Comparison of ENCODE assay signal across 1 cellular context in the genomic region with DNA sequence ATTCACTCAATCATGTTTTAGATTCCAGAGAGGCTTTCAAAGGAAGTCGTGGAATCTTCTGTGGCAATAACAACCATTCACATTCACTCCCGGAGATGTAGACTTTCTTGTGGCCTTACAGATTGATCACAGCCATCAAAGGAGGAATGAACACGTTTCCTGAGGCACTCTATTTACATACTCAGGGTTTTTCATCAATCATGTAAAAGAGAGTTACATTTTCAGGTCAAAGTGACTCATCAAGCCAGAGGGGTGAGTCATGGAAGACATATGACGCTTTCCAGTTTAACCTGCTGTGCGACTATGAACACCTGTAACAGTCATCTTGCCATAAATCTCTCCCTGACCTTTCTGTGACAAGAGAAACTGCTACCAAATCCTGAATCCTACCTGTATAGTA.
TF ChIP-seq lines count a peak whose summit lies in the region.

No MANE protein-coding gene starts in this region.

TF ChIP-seq in HEK293, 187 proteins besides CTCF, POLR2A, EP300 and RAD21 (continued from another document):
- TF ChIP-seq, protein P1, sequence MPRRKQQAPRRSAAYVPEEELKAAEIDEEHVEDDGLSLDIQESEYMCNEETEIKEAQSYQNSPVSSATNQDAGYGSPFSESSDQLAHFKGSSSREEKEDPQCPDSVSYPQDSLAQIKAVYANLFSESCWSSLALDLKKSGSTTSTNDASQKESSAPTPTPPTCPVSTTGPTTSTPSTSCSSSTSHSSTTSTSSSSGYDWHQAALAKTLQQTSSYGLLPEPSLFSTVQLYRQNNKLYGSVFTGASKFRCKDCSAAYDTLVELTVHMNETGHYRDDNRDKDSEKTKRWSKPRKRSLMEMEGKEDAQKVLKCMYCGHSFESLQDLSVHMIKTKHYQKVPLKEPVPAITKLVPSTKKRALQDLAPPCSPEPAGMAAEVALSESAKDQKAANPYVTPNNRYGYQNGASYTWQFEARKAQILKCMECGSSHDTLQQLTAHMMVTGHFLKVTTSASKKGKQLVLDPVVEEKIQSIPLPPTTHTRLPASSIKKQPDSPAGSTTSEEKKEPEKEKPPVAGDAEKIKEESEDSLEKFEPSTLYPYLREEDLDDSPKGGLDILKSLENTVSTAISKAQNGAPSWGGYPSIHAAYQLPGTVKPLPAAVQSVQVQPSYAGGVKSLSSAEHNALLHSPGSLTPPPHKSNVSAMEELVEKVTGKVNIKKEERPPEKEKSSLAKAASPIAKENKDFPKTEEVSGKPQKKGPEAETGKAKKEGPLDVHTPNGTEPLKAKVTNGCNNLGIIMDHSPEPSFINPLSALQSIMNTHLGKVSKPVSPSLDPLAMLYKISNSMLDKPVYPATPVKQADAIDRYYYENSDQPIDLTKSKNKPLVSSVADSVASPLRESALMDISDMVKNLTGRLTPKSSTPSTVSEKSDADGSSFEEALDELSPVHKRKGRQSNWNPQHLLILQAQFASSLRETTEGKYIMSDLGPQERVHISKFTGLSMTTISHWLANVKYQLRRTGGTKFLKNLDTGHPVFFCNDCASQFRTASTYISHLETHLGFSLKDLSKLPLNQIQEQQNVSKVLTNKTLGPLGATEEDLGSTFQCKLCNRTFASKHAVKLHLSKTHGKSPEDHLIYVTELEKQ (tag by site-specific recombination; IDR thresholded peaks at IDR 0.05; ENCODE audit: borderline replicate concordance) = no peak; the same call in 1 of the 2 replicates
- no peak for TF ChIP-seq ZSCAN30 (tag by site-specific recombination; IDR thresholded peaks at IDR 0.05)
- no peak for TF ChIP-seq ZNF623 (tag by site-specific recombination; IDR thresholded peaks at IDR 0.05)
- TF ChIP-seq ZNF624 (tag by site-specific recombination; IDR thresholded peaks at IDR 0.05) = no peak
- no peak for TF ChIP-seq SETDB1 (IDR thresholded peaks at IDR 0.05; ENCODE audit: insufficient read length, low read length)
- no peak for TF ChIP-seq ZNF174 (tag by site-specific recombination; IDR thresholded peaks at IDR 0.05)
- TF ChIP-seq, protein P2, sequence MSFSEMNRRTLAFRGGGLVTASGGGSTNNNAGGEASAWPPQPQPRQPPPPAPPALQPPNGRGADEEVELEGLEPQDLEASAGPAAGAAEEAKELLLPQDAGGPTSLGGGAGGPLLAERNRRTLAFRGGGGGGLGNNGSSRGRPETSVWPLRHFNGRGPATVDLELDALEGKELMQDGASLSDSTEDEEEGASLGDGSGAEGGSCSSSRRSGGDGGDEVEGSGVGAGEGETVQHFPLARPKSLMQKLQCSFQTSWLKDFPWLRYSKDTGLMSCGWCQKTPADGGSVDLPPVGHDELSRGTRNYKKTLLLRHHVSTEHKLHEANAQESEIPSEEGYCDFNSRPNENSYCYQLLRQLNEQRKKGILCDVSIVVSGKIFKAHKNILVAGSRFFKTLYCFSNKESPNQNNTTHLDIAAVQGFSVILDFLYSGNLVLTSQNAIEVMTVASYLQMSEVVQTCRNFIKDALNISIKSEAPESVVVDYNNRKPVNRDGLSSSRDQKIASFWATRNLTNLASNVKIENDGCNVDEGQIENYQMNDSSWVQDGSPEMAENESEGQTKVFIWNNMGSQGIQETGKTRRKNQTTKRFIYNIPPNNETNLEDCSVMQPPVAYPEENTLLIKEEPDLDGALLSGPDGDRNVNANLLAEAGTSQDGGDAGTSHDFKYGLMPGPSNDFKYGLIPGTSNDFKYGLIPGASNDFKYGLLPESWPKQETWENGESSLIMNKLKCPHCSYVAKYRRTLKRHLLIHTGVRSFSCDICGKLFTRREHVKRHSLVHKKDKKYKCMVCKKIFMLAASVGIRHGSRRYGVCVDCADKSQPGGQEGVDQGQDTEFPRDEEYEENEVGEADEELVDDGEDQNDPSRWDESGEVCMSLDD (tag by site-specific recombination; IDR thresholded peaks at IDR 0.05) = no peak
- TF ChIP-seq ZNF555 (tag by site-specific recombination; conservative IDR thresholded peaks at IDR 0.05) = no peak
- TF ChIP-seq, protein P3, sequence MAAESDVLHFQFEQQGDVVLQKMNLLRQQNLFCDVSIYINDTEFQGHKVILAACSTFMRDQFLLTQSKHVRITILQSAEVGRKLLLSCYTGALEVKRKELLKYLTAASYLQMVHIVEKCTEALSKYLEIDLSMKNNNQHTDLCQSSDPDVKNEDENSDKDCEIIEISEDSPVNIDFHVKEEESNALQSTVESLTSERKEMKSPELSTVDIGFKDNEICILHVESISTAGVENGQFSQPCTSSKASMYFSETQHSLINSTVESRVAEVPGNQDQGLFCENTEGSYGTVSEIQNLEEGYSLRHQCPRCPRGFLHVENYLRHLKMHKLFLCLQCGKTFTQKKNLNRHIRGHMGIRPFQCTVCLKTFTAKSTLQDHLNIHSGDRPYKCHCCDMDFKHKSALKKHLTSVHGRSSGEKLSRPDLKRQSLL (tag by site-specific recombination; IDR thresholded peaks at IDR 0.05) = no peak
- TF ChIP-seq SCRT2 (tag by site-specific recombination; IDR thresholded peaks at IDR 0.05) = peak; percentile 92
- TF ChIP-seq KLF9 (tag by site-specific recombination; IDR thresholded peaks at IDR 0.05; ENCODE audit: low read depth) = no peak
- TF ChIP-seq SP3 (tag by site-specific recombination; IDR thresholded peaks at IDR 0.05) = no peak
- TF ChIP-seq FEZF1 (tag by site-specific recombination; IDR thresholded peaks at IDR 0.05) = no peak
- TF ChIP-seq BCL11B (tag by site-specific recombination; IDR thresholded peaks at IDR 0.05; ENCODE audit: low read depth) = no peak
- TF ChIP-seq ZBTB21 (tag by site-specific recombination; IDR thresholded peaks at IDR 0.05) = 0 out of 2 replicates have a peak, but pooled peaks have one; percentile 16
- TF ChIP-seq, protein P4, sequence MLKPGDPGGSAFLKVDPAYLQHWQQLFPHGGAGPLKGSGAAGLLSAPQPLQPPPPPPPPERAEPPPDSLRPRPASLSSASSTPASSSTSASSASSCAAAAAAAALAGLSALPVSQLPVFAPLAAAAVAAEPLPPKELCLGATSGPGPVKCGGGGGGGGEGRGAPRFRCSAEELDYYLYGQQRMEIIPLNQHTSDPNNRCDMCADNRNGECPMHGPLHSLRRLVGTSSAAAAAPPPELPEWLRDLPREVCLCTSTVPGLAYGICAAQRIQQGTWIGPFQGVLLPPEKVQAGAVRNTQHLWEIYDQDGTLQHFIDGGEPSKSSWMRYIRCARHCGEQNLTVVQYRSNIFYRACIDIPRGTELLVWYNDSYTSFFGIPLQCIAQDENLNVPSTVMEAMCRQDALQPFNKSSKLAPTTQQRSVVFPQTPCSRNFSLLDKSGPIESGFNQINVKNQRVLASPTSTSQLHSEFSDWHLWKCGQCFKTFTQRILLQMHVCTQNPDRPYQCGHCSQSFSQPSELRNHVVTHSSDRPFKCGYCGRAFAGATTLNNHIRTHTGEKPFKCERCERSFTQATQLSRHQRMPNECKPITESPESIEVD (tag by site-specific recombination; IDR thresholded peaks at IDR 0.05) = peak; percentile 52; the same call in 1 of the 2 replicates
- TF ChIP-seq ZNF558 (tag by site-specific recombination; IDR thresholded peaks at IDR 0.05) = no peak
- peak; percentile 80 for TF ChIP-seq ZNF629 (tag by site-specific recombination; IDR thresholded peaks at IDR 0.05)
- TF ChIP-seq, protein P5, sequence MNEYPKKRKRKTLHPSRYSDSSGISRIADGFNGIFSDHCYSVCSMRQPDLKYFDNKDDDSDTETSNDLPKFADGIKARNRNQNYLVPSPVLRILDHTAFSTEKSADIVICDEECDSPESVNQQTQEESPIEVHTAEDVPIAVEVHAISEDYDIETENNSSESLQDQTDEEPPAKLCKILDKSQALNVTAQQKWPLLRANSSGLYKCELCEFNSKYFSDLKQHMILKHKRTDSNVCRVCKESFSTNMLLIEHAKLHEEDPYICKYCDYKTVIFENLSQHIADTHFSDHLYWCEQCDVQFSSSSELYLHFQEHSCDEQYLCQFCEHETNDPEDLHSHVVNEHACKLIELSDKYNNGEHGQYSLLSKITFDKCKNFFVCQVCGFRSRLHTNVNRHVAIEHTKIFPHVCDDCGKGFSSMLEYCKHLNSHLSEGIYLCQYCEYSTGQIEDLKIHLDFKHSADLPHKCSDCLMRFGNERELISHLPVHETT (tag by site-specific recombination; IDR thresholded peaks at IDR 0.05) = peak; percentile 50; the same call in 1 of the 2 replicates
- TF ChIP-seq, protein P6, sequence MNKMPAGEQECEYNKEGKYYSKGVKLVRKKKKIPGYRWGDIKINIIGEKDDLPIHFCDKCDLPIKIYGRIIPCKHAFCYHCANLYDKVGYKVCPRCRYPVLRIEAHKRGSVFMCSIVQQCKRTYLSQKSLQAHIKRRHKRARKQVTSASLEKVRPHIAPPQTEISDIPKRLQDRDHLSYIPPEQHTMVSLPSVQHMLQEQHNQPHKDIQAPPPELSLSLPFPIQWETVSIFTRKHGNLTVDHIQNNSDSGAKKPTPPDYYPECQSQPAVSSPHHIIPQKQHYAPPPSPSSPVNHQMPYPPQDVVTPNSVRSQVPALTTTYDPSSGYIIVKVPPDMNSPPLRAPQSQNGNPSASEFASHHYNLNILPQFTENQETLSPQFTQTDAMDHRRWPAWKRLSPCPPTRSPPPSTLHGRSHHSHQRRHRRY (tag by site-specific recombination; IDR thresholded peaks at IDR 0.05) = no peak
- TF ChIP-seq, protein P7, sequence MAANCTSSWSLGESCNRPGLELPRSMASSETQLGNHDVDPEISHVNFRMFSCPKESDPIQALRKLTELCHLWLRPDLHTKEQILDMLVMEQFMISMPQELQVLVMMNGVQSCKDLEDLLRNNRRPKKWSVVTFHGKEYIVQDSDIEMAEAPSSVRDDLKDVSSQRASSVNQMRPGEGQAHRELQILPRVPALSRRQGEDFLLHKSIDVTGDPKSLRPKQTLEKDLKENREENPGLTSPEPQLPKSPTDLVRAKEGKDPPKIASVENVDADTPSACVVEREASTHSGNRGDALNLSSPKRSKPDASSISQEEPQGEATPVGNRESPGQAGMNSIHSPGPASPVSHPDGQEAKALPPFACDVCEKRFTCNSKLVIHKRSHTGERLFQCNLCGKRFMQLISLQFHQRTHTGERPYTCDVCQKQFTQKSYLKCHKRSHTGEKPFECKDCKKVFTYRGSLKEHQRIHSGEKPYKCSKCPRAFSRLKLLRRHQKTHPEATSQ (tag by site-specific recombination; IDR thresholded peaks at IDR 0.05) = no peak
- TF ChIP-seq, protein P8, sequence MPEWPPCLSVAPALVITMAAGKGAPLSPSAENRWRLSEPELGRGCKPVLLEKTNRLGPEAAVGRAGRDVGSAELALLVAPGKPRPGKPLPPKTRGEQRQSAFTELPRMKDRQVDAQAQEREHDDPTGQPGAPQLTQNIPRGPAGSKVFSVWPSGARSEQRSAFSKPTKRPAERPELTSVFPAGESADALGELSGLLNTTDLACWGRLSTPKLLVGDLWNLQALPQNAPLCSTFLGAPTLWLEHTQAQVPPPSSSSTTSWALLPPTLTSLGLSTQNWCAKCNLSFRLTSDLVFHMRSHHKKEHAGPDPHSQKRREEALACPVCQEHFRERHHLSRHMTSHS (tag by site-specific recombination; IDR thresholded peaks at IDR 0.05) = no peak
- TF ChIP-seq KLF8 (tag by site-specific recombination; IDR thresholded peaks at IDR 0.05) = peak; percentile 28; the same call in 1 of the 2 replicates
- no peak for TF ChIP-seq ZNF660 (tag by site-specific recombination; IDR thresholded peaks at IDR 0.05)
- no peak for TF ChIP-seq ZNF548 (tag by site-specific recombination; IDR thresholded peaks at IDR 0.05)
- TF ChIP-seq ZNF701 (tag by site-specific recombination; IDR thresholded peaks at IDR 0.05) = no peak
TF ChIP-seq in HEK293: peak in this region for 10.
